Comparison of ENCODE assay signal across 9 cellular contexts in genomic region chr16:58027341-58028167, GRCh38. TPM values are rescaled to one million over a fixed set of nuclear protein-coding genes. Genes with fewer than 3 reads are reported as not detected.
A peak's percentile ranks its signal among the peaks of the same experiment; 100 is the strongest.
DNase-seq lines count a peak whose midpoint lies in the region; ATAC-seq and TF ChIP-seq lines count a peak whose summit lies in the region.
"Had no signal": no experiment of that assay in that cellular context is flagged by ENCODE, and none has a peak within 500 bp of the region (broad histone marks: within the 10 kb centered on the region; RNA-seq: fewer than 3 reads in every experiment).

No MANE protein-coding gene starts in this region.

- peak overlapping the region; percentile 93 for H3K27ac ChIP-seq in cardiac muscle cell
- H3K27ac ChIP-seq in psoas muscle: peak overlapping the region; percentile 62

- H3K9me3 ChIP-seq in cardiac muscle cell (ENCODE audit: low read depth): no peaks in the 10 kb centered on the region
- H3K9me3 ChIP-seq in psoas muscle: no peaks in the 10 kb centered on the region

- ATAC-seq in psoas muscle: peak; percentile 51 to 69 (median 62)

- TF ChIP-seq CTCF in cardiac muscle cell (IDR thresholded peaks at IDR 0.05; ENCODE audit: low read depth, low read length): no peak
- TF ChIP-seq CTCF in psoas muscle (IDR thresholded peaks at IDR 0.05): no peak

- WGBS in psoas muscle, 3 donors: 10 to 12% (median 10%) methylated on average over 26 of the region's 26 CpGs

- H3K27me3 ChIP-seq in cardiac muscle cell (no peaks in the 10 kb centered on the region), psoas muscle (ENCODE audit: insufficient read depth in 3 of 3, low read length in 2 of 3) (no peaks in the 10 kb centered on the region)

- H3K4me1 ChIP-seq in cardiac muscle cell (ENCODE audit: low read depth): peaks cover 68% of the 10 kb centered on the region
- H3K4me1 ChIP-seq in psoas muscle: peaks cover 33% of the 10 kb centered on the region

- intact Hi-C loops in psoas muscle (cut with DNase I): no loop called here

- DNase-seq in SW480 (ENCODE audit: low spot score) (peak; percentile 48), cardiac muscle cell (ENCODE audit: low read depth in 1 of 2, low spot score in 1 of 2) (peak; percentile 34 to 84), psoas muscle (peak; percentile 41 to 70), NCI-H1092 treated with DMSO at 0.1 percent for 48 hours (lab: John Stamatoyannopoulos, UW) (no peak), NAMALWA (ENCODE audit: low spot score) (no peak), superior temporal gyrus (ENCODE audit: extremely low spot score) (no peak), nucleus accumbens (lab: John Stamatoyannopoulos, UW) (no peak)

- no peaks in the 10 kb centered on the region for H3K36me3 ChIP-seq in cardiac muscle cell
- H3K36me3 ChIP-seq in psoas muscle (ENCODE audit: insufficient read depth in 1 of 2, low read depth in 1 of 2): no peaks in the 10 kb centered on the region

- H3K4me3 ChIP-seq in GM08714 (ENCODE audit: low read length) (peak overlapping the region; percentile 62; the same call in 1 of the 2 replicates), cardiac muscle cell (peak overlapping the region; percentile 84), psoas muscle (peak overlapping the region; percentile 78)

RNA-seq across cellular contexts. Expression of gene MMP15, which starts 2.0 kb away (rescaled TPM):
- total RNA-seq in cardiac muscle cell: 391 and 473 TPM in 2 replicates
- polyA plus RNA-seq in cardiac muscle cell: 317 and 388 TPM in 2 replicates
- 1 to 10 TPM; 2.5 to 6.5 (median 4.4) TPM for total RNA-seq in psoas muscle
- polyA plus RNA-seq in psoas muscle: 1 to 10 TPM; 4.2 to 6.4 (median 5.9) TPM
- polyA plus RNA-seq: IgD-negative memory B cell had no signal

RNA-seq across cellular contexts. Expression of gene USB1, which starts 26.3 kb away (rescaled TPM):
- total RNA-seq in cardiac muscle cell (41.4 and 48.3 TPM in 2 replicates), psoas muscle (10 to 100 TPM; 10.1 to 26.0 (median 17.8) TPM)
- polyA plus RNA-seq in cardiac muscle cell (40.2 and 60.8 TPM in 2 replicates), psoas muscle (10 to 100 TPM; 17.0 to 30.7 (median 28.3) TPM)

RNA-seq across cellular contexts. Expression of gene ZNF319, which starts 27.1 kb away (rescaled TPM):
- total RNA-seq in cardiac muscle cell: 11.6 and 12.4 TPM in 2 replicates
- 12.3 and 13.3 TPM in 2 replicates for polyA plus RNA-seq in cardiac muscle cell
- total RNA-seq in psoas muscle: 1 to 10 TPM; 5.3 to 8.8 (median 7.9) TPM
- 1 to 10 TPM; 2.0 to 6.6 (median 3.4) TPM for polyA plus RNA-seq in psoas muscle

RNA-seq across cellular contexts. Expression of gene CNGB1, which starts 56.6 kb away (rescaled TPM):
- total RNA-seq in cardiac muscle cell (not detected in 2 replicates), psoas muscle (not detected)
- polyA plus RNA-seq in cardiac muscle cell (not detected in 2 replicates), psoas muscle (not detected)
- polyA plus RNA-seq: IgD-negative memory B cell had no signal

Comparison
In these comparisons a context has a peak if more than half of its experiments do, and no peak if none do; other contexts are left out.
1. DNase-seq: peak in SW480 (single experiment), cardiac muscle cell (2 of 2) and psoas muscle (2 of 2); none in NCI-H1092 treated with DMSO at 0.1 percent for 48 hours (single experiment), NAMALWA (single experiment), superior temporal gyrus (single experiment) and nucleus accumbens (0 of 56).
2. RNA of gene MMP15, which starts 2.0 kb away (total RNA-seq): 391 to 473 TPM in cardiac muscle cell; 2.5 to 6.5 TPM in psoas muscle; every median in the first group is over 10 times any median in the second.
3. Peak in every context shown above with its lines, with median percentiles within 50 percentile points of each other: H3K4me3 ChIP-seq.